ENCODE assay signal across 14 cellular contexts in genomic region chr11:134063991-134064747, GRCh38.
"Had no signal": no experiment of that assay in that cellular context is flagged by ENCODE, and none has a peak within 500 bp of the region (broad histone marks: within the 10 kb centered on the region; RNA-seq: fewer than 3 reads in every experiment).

No MANE protein-coding gene starts in this region.

- H3K27ac ChIP-seq: coronary artery, gastroesophageal sphincter, sigmoid colon, suprapubic skin had no signal

- ATAC-seq: gastroesophageal sphincter; left lobe of liver; stimulated activated naive CD8-positive, alpha-beta T cell treated with anti-CD3 and anti-CD28 coated beads, Interleukin-15, Interleukin-2, amounts not matched to agents 100 U/mL and 50 U/mL, for 24 hours; WTC11 had no signal

- DNase-seq: activated CD8-positive, alpha-beta memory T cell treated with anti-CD3 and anti-CD28 coated beads for 24 hours; activated naive CD4-positive, alpha-beta T cell treated with anti-CD3 and anti-CD28 coated beads for 36 hours; central memory CD4-positive, alpha-beta T cell; effector CD4-positive, alpha-beta T cell; islet precursor cell; sigmoid colon; stimulated activated CD4-positive, alpha-beta T cell treated with anti-CD3 and anti-CD28 coated beads, Interleukin-2, amount 100 ng/mL, for 24 hours; stimulated activated naive CD8-positive, alpha-beta T cell treated with anti-CD3 and anti-CD28 coated beads, Interleukin-15, Interleukin-2, amounts not matched to agents 100 U/mL and 50 U/mL, for 24 hours; upper lobe of left lung had no signal
